ENCODE assay signal across 17 cellular contexts in the genomic region with DNA sequence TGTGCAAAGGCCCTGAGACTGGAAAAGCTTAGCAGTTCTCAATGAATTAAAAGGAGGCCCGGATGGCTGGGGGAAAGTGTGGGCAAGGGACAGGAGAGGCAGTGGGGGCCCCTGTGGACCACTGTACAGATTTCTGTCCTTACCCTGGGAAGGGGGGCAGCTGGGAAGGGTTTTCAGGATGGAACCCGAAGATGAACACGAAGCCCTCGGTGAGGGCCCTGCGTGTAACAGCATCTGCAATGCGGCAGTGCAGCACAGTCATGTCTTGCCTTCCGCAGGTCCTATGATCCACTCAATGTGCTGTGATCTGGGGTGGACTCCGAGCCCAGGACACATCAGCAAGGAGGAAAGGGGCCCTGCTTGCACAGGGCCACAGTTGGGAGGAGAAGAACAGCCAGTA. TPM values are rescaled to one million over a fixed set of nuclear protein-coding genes. Genes with fewer than 3 reads are reported as not detected.
DNase-seq lines count a peak whose midpoint lies in the region; ATAC-seq and TF ChIP-seq lines count a peak whose summit lies in the region.
"Had no signal": no experiment of that assay in that cellular context is flagged by ENCODE, and none has a peak within 500 bp of the region (broad histone marks: within the 10 kb centered on the region; RNA-seq: fewer than 3 reads in every experiment).

No MANE protein-coding gene starts in this region.

- POLR2A ChIA-PET in IMR-90 (lab: Charles Lee; ENCODE audit: unreplicated experiment) = no interaction called here

- H3K4ac ChIP-seq in IMR-90 (ENCODE audit: low read depth, low read length) = no peak overlapping the region

- H3K36me3 ChIP-seq in IMR-90 (ENCODE audit: control insufficient read depth, insufficient read depth, low read length) (no peaks in the 10 kb centered on the region), aorta (ENCODE audit: control insufficient read depth in 1 of 2, insufficient read depth in 2 of 2, low read length in 1 of 2) (no peaks in the 10 kb centered on the region)
- H3K36me3 ChIP-seq: BLaER1, HAP-1 had no signal

- no peak overlapping the region for H3K56ac ChIP-seq in IMR-90 (ENCODE audit: extremely low read depth, insufficient read depth, low read length)

- H3K4me3 Mint-ChIP-seq in activated naive CD4-positive, alpha-beta T cell treated with anti-CD3 and anti-CD28 coated beads, Interleukin-2, amount 10 ng/mL, durations not matched to agents 7 days and 5 days = no peak overlapping the region
- H3K4me3 Mint-ChIP-seq in endothelial cell (ENCODE audit: unreplicated experiment) = no peak overlapping the region
- H3K4me3 Mint-ChIP-seq: CD14-positive monocyte; CD4-positive, alpha-beta memory T cell had no signal

- H3K9ac ChIP-seq in IMR-90 (ENCODE audit: low read depth, low read length) = no peak overlapping the region
- H3K9ac ChIP-seq: BLaER1, GM23248 had no signal

- TF ChIP-seq RAD21 in IMR-90 (IDR thresholded peaks at IDR 0.05; ENCODE audit: low read length) = no peak

- no peak overlapping the region for H4K8ac ChIP-seq in IMR-90 (ENCODE audit: low read depth in 2 of 2, low read length in 2 of 2)

- peaks cover 15% of the 10 kb centered on the region for H3K27me3 Mint-ChIP-seq in activated naive CD4-positive, alpha-beta T cell treated with anti-CD3 and anti-CD28 coated beads, Interleukin-2, amount 10 ng/mL, durations not matched to agents 7 days and 5 days
- peaks cover 8% of the 10 kb centered on the region for H3K27me3 Mint-ChIP-seq in endothelial cell (ENCODE audit: unreplicated experiment)

- in situ Hi-C loops in IMR-90 (cut with MboI; ENCODE audit: low sequenced_read_pairs) = no loop called here

- no peak overlapping the region for H3K4me2 ChIP-seq in IMR-90 (ENCODE audit: low read depth, low read length)
- H3K4me2 ChIP-seq: BLaER1 had no signal

- WGBS in IMR-90 (ENCODE audit: extremely low coverage in 2 of 2, insufficient read length in 1 of 2), 2 experiments = 80% methylated on average over 7 of the region's 8 CpGs; no CpG with 5 or more reads in 1 of the 2 experiments
- 89 to 90% methylated on average over 8 of the region's 8 CpGs for WGBS in aorta, 2 donors

- peak overlapping the region; percentile 10 for H2AK9ac ChIP-seq in IMR-90 (replicated peaks; ENCODE audit: low read depth, low read length, poor library complexity)

- no peak for ATAC-seq in activated naive CD4-positive, alpha-beta T cell treated with anti-CD3 and anti-CD28 coated beads, Interleukin-2, amount 50 U/mL, for 72 hours
- no peak for ATAC-seq in IMR-90 (ENCODE audit: low read depth)
- no peak for ATAC-seq in aorta (ENCODE audit: low FRiP score)
- ATAC-seq in HG02678 (IDR thresholded peaks at IDR 0.05; ENCODE audit: unreplicated experiment) = no peak
- no peak for ATAC-seq in HG03571 (IDR thresholded peaks at IDR 0.05; ENCODE audit: unreplicated experiment)

- intact Hi-C loops in IMR-90 (cut with micrococcal nuclease) = no loop called here
- intact Hi-C loops in aorta (cut with DNase I) = no loop called here

- H3K36me3 Mint-ChIP-seq in activated naive CD4-positive, alpha-beta T cell treated with anti-CD3 and anti-CD28 coated beads, Interleukin-2, amount 10 ng/mL, durations not matched to agents 7 days and 5 days = no peaks in the 10 kb centered on the region
- no peaks in the 10 kb centered on the region for H3K36me3 Mint-ChIP-seq in activated naive CD4-positive, alpha-beta T cell treated with anti-CD3 and anti-CD28 coated beads, Interleukin-2, amount 50 U/mL, for 72 hours
- no peaks in the 10 kb centered on the region for H3K36me3 Mint-ChIP-seq in endothelial cell (ENCODE audit: low read depth, unreplicated experiment)
- H3K36me3 Mint-ChIP-seq: CD14-positive monocyte; CD4-positive, alpha-beta memory T cell had no signal

- CTCF ChIA-PET in activated naive CD4-positive, alpha-beta T cell treated with anti-CD3 and anti-CD28 coated beads, Interleukin-2, amount 10 ng/mL, durations not matched to agents 7 days and 5 days (lab: Charles Lee) = no interaction called here
- CTCF ChIA-PET in IMR-90 (lab: Yijun Ruan, JAX) = no interaction called here

- H2BK5ac ChIP-seq in IMR-90 (ENCODE audit: low read depth, low read length, poor library complexity, severe bottlenecking) = no peak overlapping the region

- TF ChIP-seq POLR2A in IMR-90 (IDR thresholded peaks at IDR 0.05; ENCODE audit: low read depth, low read length) = no peak

- no peak overlapping the region for H3K27ac Mint-ChIP-seq in activated naive CD4-positive, alpha-beta T cell treated with anti-CD3 and anti-CD28 coated beads, Interleukin-2, amount 10 ng/mL, durations not matched to agents 7 days and 5 days
- peak overlapping the region in 1 of 2 donors; percentile 11 for H3K27ac Mint-ChIP-seq in activated naive CD4-positive, alpha-beta T cell treated with anti-CD3 and anti-CD28 coated beads, Interleukin-2, amount 50 U/mL, for 72 hours
- H3K27ac Mint-ChIP-seq in endothelial cell (ENCODE audit: unreplicated experiment) = peak overlapping the region; percentile 16
- H3K27ac Mint-ChIP-seq: CD14-positive monocyte had no signal

- DNase-seq in activated naive CD4-positive, alpha-beta T cell treated with anti-CD3 and anti-CD28 coated beads, Interleukin-2, amount 10 ng/mL, durations not matched to agents 7 days and 5 days = peak; percentile 3
- no peak for DNase-seq in activated naive CD4-positive, alpha-beta T cell treated with anti-CD3 and anti-CD28 coated beads, Interleukin-2, amount 50 U/mL, for 72 hours (ENCODE audit: low spot score in 2 of 2)
- DNase-seq in IMR-90 = no peak
- no peak for DNase-seq in endothelial cell (ENCODE audit: low spot score)
- peak; percentile 21 to 31 for DNase-seq in aorta
- DNase-seq: 8988T; CD4-positive, alpha-beta memory T cell; DMS153; DMS79; GDM1; GM23248 had no signal

- H3K27ac ChIP-seq in IMR-90 (ENCODE audit: insufficient read depth, low read length) (no peak overlapping the region), aorta (ENCODE audit: low read depth in 1 of 2, low read length in 2 of 2) (no peak overlapping the region)
- H3K27ac ChIP-seq: BLaER1, GM23248 had no signal

- H2AK5ac ChIP-seq in IMR-90 (ENCODE audit: low read depth, low read length) = no peak overlapping the region

- no peaks in the 10 kb centered on the region for H3K4me1 Mint-ChIP-seq in activated naive CD4-positive, alpha-beta T cell treated with anti-CD3 and anti-CD28 coated beads, Interleukin-2, amount 10 ng/mL, durations not matched to agents 7 days and 5 days
- H3K4me1 Mint-ChIP-seq in endothelial cell (ENCODE audit: unreplicated experiment) = peaks cover 8% of the 10 kb centered on the region
- H3K4me1 Mint-ChIP-seq: CD14-positive monocyte; CD4-positive, alpha-beta memory T cell had no signal

- no peaks in the 10 kb centered on the region; the same call in 1 of the 2 replicates for H3K9me1 ChIP-seq in IMR-90 (ENCODE audit: insufficient read depth, low read length)

- H3K4me1 ChIP-seq in IMR-90 (ENCODE audit: control insufficient read depth, insufficient read depth, low read length) (peaks cover 2% of the 10 kb centered on the region; the same call in 1 of the 2 replicates), aorta (ENCODE audit: control insufficient read depth in 1 of 2, insufficient read depth in 2 of 2, low read length in 2 of 2) (no peaks in the 10 kb centered on the region)
- H3K4me1 ChIP-seq: HAP-1 had no signal

- no peak overlapping the region for H3K4me3 ChIP-seq in IMR-90 (ENCODE audit: insufficient read depth, low read depth, low read length)
- H3K4me3 ChIP-seq in aorta (ENCODE audit: low read length in 2 of 2) = no peak overlapping the region
- H3K4me3 ChIP-seq: BLaER1, GM23248, HAP-1 had no signal

- H4K91ac ChIP-seq in IMR-90 (ENCODE audit: insufficient read depth, low read depth, low read length) = no peak overlapping the region

- no peak overlapping the region for H4K5ac ChIP-seq in IMR-90 (ENCODE audit: low read depth, low read length)

- H3K27me3 ChIP-seq in IMR-90 (ENCODE audit: control insufficient read depth, insufficient read depth, low read length) (peaks cover 26% of the 10 kb centered on the region), aorta (ENCODE audit: control insufficient read depth in 1 of 2, insufficient read depth in 2 of 2, low read length in 1 of 2) (no peaks in the 10 kb centered on the region)
- H3K27me3 ChIP-seq: BLaER1 had no signal

- H2BK20ac ChIP-seq in IMR-90 (ENCODE audit: low read depth, low read length) = no peak overlapping the region

- H3K18ac ChIP-seq in IMR-90 (ENCODE audit: low read depth, low read length) = no peak overlapping the region

- no peak overlapping the region for H2BK120ac ChIP-seq in IMR-90 (ENCODE audit: low read depth, low read length)

- H3K9me3 Mint-ChIP-seq in activated naive CD4-positive, alpha-beta T cell treated with anti-CD3 and anti-CD28 coated beads, Interleukin-2, amount 10 ng/mL, durations not matched to agents 7 days and 5 days = no peaks in the 10 kb centered on the region
- H3K9me3 Mint-ChIP-seq in activated naive CD4-positive, alpha-beta T cell treated with anti-CD3 and anti-CD28 coated beads, Interleukin-2, amount 50 U/mL, for 72 hours = no peaks in the 10 kb centered on the region
- H3K9me3 Mint-ChIP-seq in endothelial cell (ENCODE audit: unreplicated experiment) = no peaks in the 10 kb centered on the region
- H3K9me3 Mint-ChIP-seq: CD14-positive monocyte; CD4-positive, alpha-beta memory T cell had no signal

- H4K20me1 ChIP-seq in IMR-90 (ENCODE audit: insufficient read depth, low read length) = no peaks in the 10 kb centered on the region
- H4K20me1 ChIP-seq: BLaER1 had no signal

- no peak overlapping the region for H3K14ac ChIP-seq in IMR-90 (replicated peaks; ENCODE audit: low read depth, low read length)

- no peak overlapping the region for H3K23ac ChIP-seq in IMR-90 (ENCODE audit: low read depth, low read length)

- no peaks in the 10 kb centered on the region for H3K79me1 ChIP-seq in IMR-90 (ENCODE audit: low read depth in 1 of 2, low read length in 2 of 2)

- no TSS peak for BruUV-seq in IMR-90 (replicated peaks; lab: Mats Ljungman, UMichigan)

- dilution Hi-C loops in IMR-90 (cut with HindIII; ENCODE audit: low sequenced_read_pairs, unreplicated experiment) = no loop called here

- H3K9me3 ChIP-seq in IMR-90 (ENCODE audit: control insufficient read depth, insufficient read depth, low read length) = no peaks in the 10 kb centered on the region
- no peaks in the 10 kb centered on the region for H3K9me3 ChIP-seq in aorta (ENCODE audit: control insufficient read depth, low read length)
- H3K9me3 ChIP-seq: BLaER1, HAP-1 had no signal

- H2BK15ac ChIP-seq in IMR-90 (ENCODE audit: low read depth, low read length) = no peak overlapping the region

- TF ChIP-seq CTCF in IMR-90 (conservative IDR thresholded peaks at IDR 0.05; ENCODE audit: low read depth, low read length) (no peak), endothelial cell (IDR thresholded peaks at IDR 0.05; ENCODE audit: unreplicated experiment) (no peak)

- H2AFZ ChIP-seq in IMR-90 (replicated peaks; ENCODE audit: low read length, poor library complexity) = peak overlapping the region; percentile 24
- H2AFZ ChIP-seq: GM23248 had no signal

RNA-seq across cellular contexts. Expression of a gene that starts 7.9 kb away (rescaled TPM):
- total RNA-seq in activated naive CD4-positive, alpha-beta T cell treated with anti-CD3 and anti-CD28 coated beads, Interleukin-2, amount 50 U/mL, for 72 hours = not detected
- under 0.01 TPM in 1 of 2 replicates, not detected in the other for total RNA-seq in IMR-90 (2012; rRNA removed)
- polyA plus RNA-seq in IMR-90 (2012; rRNA removed) = 0.02 TPM in 1 of 2 replicates, not detected in the other
- polyA plus RNA-seq in IMR-90 (2012; cell fraction: cytosol; rRNA removed) = 0.01 TPM in 1 of 2 replicates, not detected in the other
- 0.01 TPM in 1 of 2 replicates, not detected in the other for polyA plus RNA-seq in IMR-90 (2012; cell fraction: nucleus; rRNA removed; ENCODE audit: low replicate concordance)
- 1.7 TPM for total RNA-seq in endothelial cell (ENCODE audit: unreplicated experiment)
- under 1 TPM; 0.29 to 0.30 TPM for total RNA-seq in aorta
- not detected for polyA plus RNA-seq in aorta
- total RNA-seq: CD4-positive, alpha-beta memory T cell; Daoy; GM23248 had no signal
- polyA plus RNA-seq: CD14-positive monocyte; CD4-positive, alpha-beta memory T cell; GM23248 had no signal

Comparison
In these comparisons a context has a peak if more than half of its experiments do, and no peak if none do; other contexts are left out.
1. DNase-seq: peak in activated naive CD4-positive, alpha-beta T cell treated with anti-CD3 and anti-CD28 coated beads, Interleukin-2, amount 10 ng/mL, durations not matched to agents 7 days and 5 days (single experiment) and aorta (2 of 2); none in activated naive CD4-positive, alpha-beta T cell treated with anti-CD3 and anti-CD28 coated beads, Interleukin-2, amount 50 U/mL, for 72 hours (0 of 2), IMR-90 (single experiment) and endothelial cell (single experiment).